Comparison of ENCODE assay signal across 13 cellular contexts in genomic region chrX:78123190-78123589, GRCh38. TPM values are rescaled to one million over a fixed set of nuclear protein-coding genes. Genes with fewer than 3 reads are reported as not detected.
DNase-seq lines count a peak whose midpoint lies in the region; ATAC-seq, FAIRE-seq and TF ChIP-seq lines count a peak whose summit lies in the region.
"Had no signal": no experiment of that assay in that cellular context is flagged by ENCODE, and none has a peak within 500 bp of the region (broad histone marks: within the 10 kb centered on the region; RNA-seq: fewer than 3 reads in every experiment).

No MANE protein-coding gene starts in this region.

- FAIRE-seq in H1 (lab: Jason Lieb, UNC) (peak; percentile 45), urothelium cell line (lab: Jason Lieb, UNC) (no peak)

- no peak overlapping the region for H4K8ac ChIP-seq in H1 (ENCODE audit: extremely low read depth, insufficient read depth, low read length)

- H3K9me3 Mint-ChIP-seq in activated CD4-positive, alpha-beta T cell treated with anti-CD3 and anti-CD28 coated beads, Interleukin-2, amount 10 ng/mL, durations not matched to agents 24 days and 14 days = no peaks in the 10 kb centered on the region
- no peaks in the 10 kb centered on the region for H3K9me3 Mint-ChIP-seq in stimulated activated naive CD8-positive, alpha-beta T cell treated with anti-CD3 and anti-CD28 coated beads, Interleukin-15, Interleukin-2, amounts not matched to agents 100 ng/mL and 50 ng/mL, for 24 hours
- H3K9me3 Mint-ChIP-seq in GM23338 = no peaks in the 10 kb centered on the region

- no peaks in the 10 kb centered on the region for H3K4me1 ChIP-seq in H1 (replicated peaks in 1 of 4; ENCODE audit: control insufficient read depth in 3 of 4, insufficient read depth in 4 of 4, low read length in 3 of 4)
- no peaks in the 10 kb centered on the region for H3K4me1 ChIP-seq in GM23338 (ENCODE audit: insufficient read depth)
- H3K4me1 ChIP-seq: tibial nerve had no signal

- H3K4ac ChIP-seq in H1 (replicated peaks; ENCODE audit: insufficient read length, low read depth, low read length) = no peak overlapping the region

- TF ChIP-seq CTCF in H1 (IDR thresholded peaks at IDR 0.05; ENCODE audit: control extremely low read depth in 1 of 3, insufficient read depth in 1 of 3, low read depth in 1 of 3, low read length in 3 of 3) = no peak
- TF ChIP-seq CTCF in GM23338 (conservative IDR thresholded peaks at IDR 0.05; ENCODE audit: low read depth in 2 of 2) = no peak

- TF ChIP-seq RAD21 in H1 (IDR thresholded peaks at IDR 0.05 in 1 of 2, conservative IDR thresholded peaks at IDR 0.05 in 1 of 2; ENCODE audit: low read depth in 2 of 2, low read length in 2 of 2) = no peak

- H3K9ac ChIP-seq in H1 (replicated peaks in 1 of 4; ENCODE audit: extremely low read depth in 1 of 4, low read depth in 3 of 4, low read length in 3 of 4) = no peak overlapping the region
- H3K9ac ChIP-seq: BLaER1 treated with 17β-estradiol and CSF1 and Interleukin-3, amounts not matched to agents 10 nM and 100 nM had no signal

- ATAC-seq in GM23338 = no peak
- ATAC-seq in HG03565 (IDR thresholded peaks at IDR 0.05; ENCODE audit: unreplicated experiment) = no peak

- H3K4me3 ChIP-seq in H1 (ENCODE audit: extremely low read depth in 1 of 4, insufficient read depth in 2 of 4, low read depth in 3 of 4, low read length in 4 of 4) (no peak overlapping the region), GM23338 (no peak overlapping the region)
- H3K4me3 ChIP-seq: BLaER1 treated with 17β-estradiol and CSF1 and Interleukin-3, amounts not matched to agents 10 nM and 100 nM; tibial nerve had no signal

- no peak for TF ChIP-seq POLR2A in H1 (IDR thresholded peaks at IDR 0.05; ENCODE audit: control extremely low read depth in 1 of 2, low read depth in 2 of 2, low read length in 2 of 2)

- peaks cover 37% of the 10 kb centered on the region for H3K4me1 Mint-ChIP-seq in activated CD4-positive, alpha-beta T cell treated with anti-CD3 and anti-CD28 coated beads, Interleukin-2, amount 10 ng/mL, durations not matched to agents 24 days and 14 days
- peaks cover 52% of the 10 kb centered on the region for H3K4me1 Mint-ChIP-seq in stimulated activated naive CD8-positive, alpha-beta T cell treated with anti-CD3 and anti-CD28 coated beads, Interleukin-15, Interleukin-2, amounts not matched to agents 100 ng/mL and 50 ng/mL, for 24 hours (ENCODE audit: low read depth)
- H3K4me1 Mint-ChIP-seq in GM23338 = no peaks in the 10 kb centered on the region

- H2AK5ac ChIP-seq in H1 (ENCODE audit: low read depth, low read length) = no peak overlapping the region

- no peak overlapping the region for H3K56ac ChIP-seq in H1 (replicated peaks; ENCODE audit: insufficient read length, low read depth, low read length)

- H2BK120ac ChIP-seq in H1 (replicated peaks; ENCODE audit: low read depth, low read length) = no peak overlapping the region

- H3K4me3 Mint-ChIP-seq in activated CD4-positive, alpha-beta T cell treated with anti-CD3 and anti-CD28 coated beads, Interleukin-2, amount 10 ng/mL, durations not matched to agents 24 days and 14 days = peak overlapping the region; percentile 33
- no peak overlapping the region for H3K4me3 Mint-ChIP-seq in stimulated activated naive CD8-positive, alpha-beta T cell treated with anti-CD3 and anti-CD28 coated beads, Interleukin-15, Interleukin-2, amounts not matched to agents 100 ng/mL and 50 ng/mL, for 24 hours
- no peak overlapping the region for H3K4me3 Mint-ChIP-seq in GM23338

- H3K9me3 ChIP-seq in H1 (ENCODE audit: insufficient read depth in 2 of 2, low read depth in 1 of 2, low read length in 1 of 2) = no peaks in the 10 kb centered on the region
- H3K9me3 ChIP-seq: tibial nerve had no signal

- H3K79me2 ChIP-seq in H1 (ENCODE audit: control insufficient read depth in 1 of 2, insufficient read depth in 2 of 2, low read length in 2 of 2) = peaks cover 0 to 13% of the 10 kb centered on the region in 2 experiments; a peak in 2 of 4 replicates
- peaks cover 10% of the 10 kb centered on the region for H3K79me2 ChIP-seq in GM23338 (replicated peaks; ENCODE audit: insufficient read depth)

- H2BK12ac ChIP-seq in H1 (ENCODE audit: low read depth, low read length) = no peak overlapping the region

- CTCF ChIA-PET in H1 (lab: Charles Lee; ENCODE audit: partially characterized antibody) = no interaction called here

- no peak overlapping the region for H2AFZ ChIP-seq in H1 (ENCODE audit: low read length)
- H2AFZ ChIP-seq in GM23338 = no peak overlapping the region

- DNase-seq in activated naive CD4-positive, alpha-beta T cell treated with Interleukin-2 at 50 U/mL for 16 hours = peak; percentile 47
- DNase-seq in activated naive CD4-positive, alpha-beta T cell (lab: John Stamatoyannopoulos, UW) = no peak
- DNase-seq in activated CD4-positive, alpha-beta T cell treated with anti-CD3 and anti-CD28 coated beads, Interleukin-2, amount 10 ng/mL, durations not matched to agents 24 days and 14 days = no peak
- DNase-seq in H1 (ENCODE audit: low read depth in 1 of 2, low spot score in 2 of 2) (no peak), GM23338 (ENCODE audit: low spot score) (no peak), urothelium cell line (ENCODE audit: low spot score) (no peak)
- DNase-seq: caudate nucleus, left cardiac atrium, NCI-H2029 treated with DMSO at 0.1 percent for 48 hours had no signal

- peaks cover 71% of the 10 kb centered on the region for H3K36me3 Mint-ChIP-seq in activated CD4-positive, alpha-beta T cell treated with anti-CD3 and anti-CD28 coated beads, Interleukin-2, amount 10 ng/mL, durations not matched to agents 24 days and 14 days (ENCODE audit: low read depth)
- H3K36me3 Mint-ChIP-seq in stimulated activated naive CD8-positive, alpha-beta T cell treated with anti-CD3 and anti-CD28 coated beads, Interleukin-15, Interleukin-2, amounts not matched to agents 100 ng/mL and 50 ng/mL, for 24 hours (ENCODE audit: low read depth) = peaks cover 82% of the 10 kb centered on the region
- H3K36me3 Mint-ChIP-seq in GM23338 (ENCODE audit: low read depth) = peaks cover 91% of the 10 kb centered on the region

- TF ChIP-seq EP300 in H1 (IDR thresholded peaks at IDR 0.05; ENCODE audit: borderline replicate concordance in 1 of 2, low read depth in 2 of 2, low read length in 2 of 2) = no peak

- no peaks in the 10 kb centered on the region for H3K27me3 Mint-ChIP-seq in activated CD4-positive, alpha-beta T cell treated with anti-CD3 and anti-CD28 coated beads, Interleukin-2, amount 10 ng/mL, durations not matched to agents 24 days and 14 days
- no peaks in the 10 kb centered on the region for H3K27me3 Mint-ChIP-seq in stimulated activated naive CD8-positive, alpha-beta T cell treated with anti-CD3 and anti-CD28 coated beads, Interleukin-15, Interleukin-2, amounts not matched to agents 100 ng/mL and 50 ng/mL, for 24 hours
- H3K27me3 Mint-ChIP-seq in GM23338 (ENCODE audit: insufficient read depth, low read depth, poor library complexity) = peaks cover 1% of the 10 kb centered on the region

- H3K27ac ChIP-seq in H1 (ENCODE audit: low read depth, low read length) (no peak overlapping the region), GM23338 (ENCODE audit: low read depth) (no peak overlapping the region)
- H3K27ac ChIP-seq: BLaER1 treated with 17β-estradiol and CSF1 and Interleukin-3, amounts not matched to agents 10 nM and 100 nM; tibial nerve had no signal

- H3K36me3 ChIP-seq in H1 (ENCODE audit: control insufficient read depth in 2 of 4, insufficient read depth in 4 of 4, low read length in 3 of 4) (peaks cover 9 to 90% (median 46%) of the 10 kb centered on the region in 4 experiments; a peak in 7 of 8 replicates), GM23338 (ENCODE audit: insufficient read depth) (peaks cover 39% of the 10 kb centered on the region; the same call in 1 of the 2 replicates)

- no peak overlapping the region for H4K5ac ChIP-seq in H1 (ENCODE audit: insufficient read length, low read depth, low read length)

- H3K23me2 ChIP-seq in H1 (ENCODE audit: low read depth, low read length) = no peaks in the 10 kb centered on the region

- no peaks in the 10 kb centered on the region for H3F3A ChIP-seq in GM23338 (replicated peaks; ENCODE audit: low read depth)

- H3K18ac ChIP-seq in H1 (ENCODE audit: extremely low read depth, low read length) = no peak overlapping the region

- POLR2A ChIA-PET in H1 (lab: Charles Lee; ENCODE audit: partially characterized antibody) = interaction anchor here (0.6 kb wide), 1 partner anchor 12 kb away, joined by 3 read pairs; no protein-coding TSS in a partner anchor

- H2BK20ac ChIP-seq in H1 (ENCODE audit: low read length) = no peak overlapping the region

- no peaks in the 10 kb centered on the region; the same call in 1 of the 2 replicates for H3K79me1 ChIP-seq in H1 (ENCODE audit: low read depth, low read length)

- no peak overlapping the region for H2BK5ac ChIP-seq in H1 (ENCODE audit: low read depth, low read length)

- no peak overlapping the region for H3K4me2 ChIP-seq in H1 (ENCODE audit: insufficient read depth in 1 of 2, low read depth in 2 of 2, low read length in 2 of 2)
- no peak overlapping the region for H3K4me2 ChIP-seq in GM23338
- H3K4me2 ChIP-seq: BLaER1 treated with 17β-estradiol and CSF1 and Interleukin-3, amounts not matched to agents 10 nM and 100 nM had no signal

- no peak overlapping the region for H3K23ac ChIP-seq in H1 (ENCODE audit: insufficient read length)

- H2BK15ac ChIP-seq in H1 (ENCODE audit: low read length) = no peak overlapping the region

- H4K20me1 ChIP-seq in H1 (replicated peaks in 1 of 2; ENCODE audit: control insufficient read depth in 1 of 2, insufficient read depth in 2 of 2, low read length in 2 of 2) (peaks cover 1 to 3% of the 10 kb centered on the region in 2 experiments), GM23338 (replicated peaks; ENCODE audit: insufficient read depth) (peaks cover 6% of the 10 kb centered on the region)

- H3K27me3 ChIP-seq in H1 (replicated peaks in 1 of 4; ENCODE audit: control insufficient read depth in 3 of 4, extremely low read depth in 1 of 4, insufficient read depth in 3 of 4, low read length in 3 of 4) = no peaks in the 10 kb centered on the region
- no peaks in the 10 kb centered on the region for H3K27me3 ChIP-seq in GM23338 (ENCODE audit: insufficient read depth)
- H3K27me3 ChIP-seq: tibial nerve had no signal

- peak overlapping the region; percentile 85 for H3K27ac Mint-ChIP-seq in activated CD4-positive, alpha-beta T cell treated with anti-CD3 and anti-CD28 coated beads, Interleukin-2, amount 10 ng/mL, durations not matched to agents 24 days and 14 days
- H3K27ac Mint-ChIP-seq in stimulated activated naive CD8-positive, alpha-beta T cell treated with anti-CD3 and anti-CD28 coated beads, Interleukin-15, Interleukin-2, amounts not matched to agents 100 ng/mL and 50 ng/mL, for 24 hours = peak overlapping the region; percentile 87
- H3K27ac Mint-ChIP-seq in GM23338 = no peak overlapping the region

- H3K14ac ChIP-seq in H1 (ENCODE audit: insufficient read length) = no peak overlapping the region

- H3K9me2 ChIP-seq in GM23338 (ENCODE audit: insufficient read depth) = no peaks in the 10 kb centered on the region

- no peak overlapping the region for H4K91ac ChIP-seq in H1 (replicated peaks; ENCODE audit: insufficient read length, low read length)

- intact Hi-C loops in activated CD4-positive, alpha-beta T cell treated with anti-CD3 and anti-CD28 coated beads, Interleukin-2, amount 10 ng/mL, durations not matched to agents 24 days and 14 days (cut with micrococcal nuclease) = loop anchor here (2.0 kb wide), 2 partner anchors 14 to 16 kb away; partner anchors contain the start of gene TAF9B

RNA-seq across cellular contexts. Expression of gene TAF9B, which starts 16.3 kb away (rescaled TPM):
- total RNA-seq in activated CD4-positive, alpha-beta T cell treated with anti-CD3 and anti-CD28 coated beads, Interleukin-2, amount 10 ng/mL, durations not matched to agents 24 days and 14 days = 14.6 and 16.1 TPM in 2 replicates
- total RNA-seq in H1 (2021; fragmentation: NEBNext Ultra II Directional; extraction: Animal tissue kit (Norgen Biotek cat#: 25700)) = 20.8 and 23.8 TPM in 2 replicates
- polyA plus RNA-seq in H1 (2011; rRNA removed) (23.6 and 42.8 TPM in 2 replicates), GM23338 (2016; fragmentation: Nextera tagmentation; extraction: Ambion mirVana) (17.5 and 23.1 TPM in 2 replicates)
- 26.4 TPM for polyA plus RNA-seq in H1 (2011; cell fraction: cytosol; rRNA removed)
- polyA plus RNA-seq in H1 (2011; cell fraction: nucleus; rRNA removed) = 6.9 TPM
- 16.0 to 33.1 TPM (median 24.7 TPM) in 4 replicates for polyA plus RNA-seq in H1 (2012, experiment 1 of 2)
- 2.3 TPM for polyA plus RNA-seq in H1 (2012, experiment 2 of 2)
- 15.4 TPM for polyA plus RNA-seq in H1 (2013, experiment 1 of 2)
- 16.7 TPM for polyA plus RNA-seq in H1 (2013, experiment 2 of 2)
- polyA minus RNA-seq in H1 (2011; rRNA and poly(A)+ RNA removed) = 26.9 and 36.5 TPM in 2 replicates
- polyA minus RNA-seq in H1 (2011; cell fraction: cytosol; rRNA and poly(A)+ RNA removed) = 13.4 TPM
- polyA minus RNA-seq in H1 (2011; cell fraction: nucleus; rRNA and poly(A)+ RNA removed) = 12.4 TPM
- total RNA-seq in GM23338 (2014; rRNA removed; shearing (Covaris generic)) = 37.8 and 44.4 TPM in 2 replicates

RNA-seq across cellular contexts. Expression of gene PGK1, which starts 19.1 kb away (rescaled TPM):
- total RNA-seq in activated CD4-positive, alpha-beta T cell treated with anti-CD3 and anti-CD28 coated beads, Interleukin-2, amount 10 ng/mL, durations not matched to agents 24 days and 14 days = 1,039 and 1,063 TPM in 2 replicates
- 396 and 427 TPM in 2 replicates for total RNA-seq in H1 (2021; fragmentation: NEBNext Ultra II Directional; extraction: Animal tissue kit (Norgen Biotek cat#: 25700))
- polyA plus RNA-seq in H1 (2011; rRNA removed) = 207 and 328 TPM in 2 replicates
- polyA plus RNA-seq in H1 (2011; cell fraction: cytosol; rRNA removed) = 384 TPM
- 195 TPM for polyA plus RNA-seq in H1 (2011; cell fraction: nucleus; rRNA removed)
- 326 to 509 TPM (median 428 TPM) in 4 replicates for polyA plus RNA-seq in H1 (2012, experiment 1 of 2)
- 226 TPM for polyA plus RNA-seq in H1 (2012, experiment 2 of 2)
- 182 TPM for polyA plus RNA-seq in H1 (2013, experiment 1 of 2)
- polyA plus RNA-seq in H1 (2013, experiment 2 of 2) = 189 TPM
- polyA minus RNA-seq in H1 (2011; rRNA and poly(A)+ RNA removed) = 251 and 396 TPM in 2 replicates
- polyA minus RNA-seq in H1 (2011; cell fraction: cytosol; rRNA and poly(A)+ RNA removed) = 154 TPM
- 74.5 TPM for polyA minus RNA-seq in H1 (2011; cell fraction: nucleus; rRNA and poly(A)+ RNA removed)
- total RNA-seq in GM23338 (2014; rRNA removed; shearing (Covaris generic)) = 336 and 393 TPM in 2 replicates
- 249 and 262 TPM in 2 replicates for polyA plus RNA-seq in GM23338 (2016; fragmentation: Nextera tagmentation; extraction: Ambion mirVana)
